1 cellular context compared by ENCODE assay signal in genomic region chr1:41799723-41800122, GRCh38.
TF ChIP-seq lines count a peak whose summit lies in the region.

No MANE protein-coding gene starts in this region.

TF ChIP-seq in SK-N-SH treated with all-trans-retinoic acid at 6 μM for 48 hours, 23 proteins besides CTCF, POLR2A, EP300 and RAD21 (continued from another document):
- TF ChIP-seq ISL1 (CRISPR knock-in tag; IDR thresholded peaks at IDR 0.05) (no peak), PPARA (CRISPR knock-in tag; IDR thresholded peaks at IDR 0.05; ENCODE audit: borderline replicate concordance) (no peak), CREB5 (CRISPR knock-in tag; IDR thresholded peaks at IDR 0.05; ENCODE audit: low read depth) (no peak), ZFP3 (CRISPR knock-in tag; IDR thresholded peaks at IDR 0.05) (no peak), BACH2 (CRISPR knock-in tag; IDR thresholded peaks at IDR 0.05; ENCODE audit: borderline replicate concordance) (no peak), ZFP30 (CRISPR knock-in tag; IDR thresholded peaks at IDR 0.05) (no peak)
